In genomic region chr4:185088899-185089298, GRCh38 we compare ENCODE assay signal across 1 cellular context.
TF ChIP-seq lines count a peak whose summit lies in the region.

No MANE protein-coding gene starts in this region.

TF ChIP-seq in HepG2, 621 proteins besides CTCF, POLR2A, EP300 and RAD21:
- TF ChIP-seq PREB (CRISPR knock-in tag; IDR thresholded peaks at IDR 0.05) (no peak), SOX6 (IDR thresholded peaks at IDR 0.05) (no peak), SOX6 (CRISPR knock-in tag; IDR thresholded peaks at IDR 0.05) (peak; percentile 35; the same call in 1 of the 2 replicates), SOX5 (CRISPR knock-in tag; IDR thresholded peaks at IDR 0.05; ENCODE audit: borderline replicate concordance) (peak; percentile 25; the same call in 1 of the 2 replicates), SOX13 (IDR thresholded peaks at IDR 0.05) (no peak), SOX13 (CRISPR knock-in tag; conservative IDR thresholded peaks at IDR 0.05 in 1 of 2, IDR thresholded peaks at IDR 0.05 in 1 of 2) (peak in 1 of 2 experiments; percentile 22; a peak in 1 of 4 replicates)
